In the genomic region with DNA sequence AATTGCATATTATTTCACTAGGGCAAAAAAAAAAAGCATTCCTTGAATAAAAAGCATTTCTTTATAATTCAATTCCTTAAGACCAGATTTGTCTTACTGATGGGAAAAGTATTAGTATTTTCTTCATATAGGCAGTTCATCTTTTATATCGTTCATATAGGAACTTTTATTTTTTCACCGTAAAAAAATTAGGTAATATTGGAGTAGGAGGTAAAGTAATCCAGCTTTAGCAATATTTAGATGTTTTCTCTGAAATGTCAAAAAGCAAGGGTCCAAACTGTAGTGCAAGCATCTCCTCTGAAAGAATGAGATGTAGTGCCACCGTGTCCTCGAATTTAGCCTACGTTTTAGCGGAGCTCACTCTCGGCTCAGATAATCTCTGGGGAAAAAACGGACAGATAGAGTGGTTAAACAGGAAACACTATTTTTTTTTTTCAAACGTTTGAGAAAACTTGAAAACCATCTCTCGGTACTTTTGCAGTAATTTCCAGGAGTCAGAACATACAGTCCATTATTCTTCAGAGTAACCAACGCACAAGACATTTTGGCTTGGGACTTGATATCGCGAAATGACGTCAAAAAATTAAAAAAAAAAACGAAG, we compare ENCODE assay signal across 8 cellular contexts. TPM values are rescaled to one million over a fixed set of nuclear protein-coding genes. Genes with fewer than 3 reads are reported as not detected.
DNase-seq lines count a peak whose midpoint lies in the region; ATAC-seq and TF ChIP-seq lines count a peak whose summit lies in the region.

No MANE protein-coding gene starts in this region.

- no peak for DNase-seq in left ventricle myocardium inferior
- no peak for DNase-seq in left cardiac atrium
- no peak for DNase-seq in activated CD8-positive, alpha-beta T cell treated with anti-CD3 and anti-CD28 coated beads, Interleukin-2, amount 10 ng/mL, durations not matched to agents 7 days and 5 days
- DNase-seq in substantia nigra (lab: John Stamatoyannopoulos, UW) = no peak
- no peak for DNase-seq in ecto neural progenitor cell (ENCODE audit: low spot score)

- H3K27me3 ChIP-seq in left ventricle myocardium inferior (ENCODE audit: low read depth) (peaks cover 89% of the 10 kb centered on the region), iPS-20b (ENCODE audit: insufficient read depth, low read length) (peaks cover 100% of the 10 kb centered on the region)

- CTCF ChIA-PET in activated CD8-positive, alpha-beta T cell treated with anti-CD3 and anti-CD28 coated beads, Interleukin-2, amount 10 ng/mL, durations not matched to agents 7 days and 5 days (lab: Charles Lee) = interaction anchor here (0.6 to 1.7 kb wide), 10 partner anchors 9 to 249 kb away, joined by 3 to 7 read pairs (median 4); a partner anchor contains a TSS

- no peak for ATAC-seq in left cardiac atrium
- no peak for ATAC-seq in activated CD8-positive, alpha-beta T cell treated with anti-CD3 and anti-CD28 coated beads, Interleukin-2, amount 10 ng/mL, durations not matched to agents 7 days and 5 days
- no peak for ATAC-seq in GM18870 (IDR thresholded peaks at IDR 0.05; ENCODE audit: unreplicated experiment)
- no peak for ATAC-seq in activated CD4-positive, CD25-positive, alpha-beta regulatory T cell treated with anti-CD3 and anti-CD28 coated beads, Interleukin-2, amount 50 U/mL, for 24 hours

- peak overlapping the region; percentile 86 for H3K4me3 Mint-ChIP-seq in activated CD8-positive, alpha-beta T cell treated with anti-CD3 and anti-CD28 coated beads, Interleukin-2, amount 10 ng/mL, durations not matched to agents 7 days and 5 days

- H3K27me3 Mint-ChIP-seq in activated CD8-positive, alpha-beta T cell treated with anti-CD3 and anti-CD28 coated beads, Interleukin-2, amount 10 ng/mL, durations not matched to agents 7 days and 5 days (ENCODE audit: low read depth) = peaks cover 71% of the 10 kb centered on the region

- H3K9me3 Mint-ChIP-seq in activated CD8-positive, alpha-beta T cell treated with anti-CD3 and anti-CD28 coated beads, Interleukin-2, amount 10 ng/mL, durations not matched to agents 7 days and 5 days (ENCODE audit: insufficient read depth) = no peaks in the 10 kb centered on the region

- no peak for TF ChIP-seq CTCF in left ventricle myocardium inferior (IDR thresholded peaks at IDR 0.05; ENCODE audit: borderline replicate concordance)

- peak overlapping the region; percentile 96 for H3K27ac ChIP-seq in left ventricle myocardium inferior (replicated peaks)
- H3K27ac ChIP-seq in iPS-20b (ENCODE audit: low read length) = no peak overlapping the region
- H3K27ac ChIP-seq in substantia nigra (ENCODE audit: low read depth, low read length, poor library complexity, severe bottlenecking) = peak overlapping the region; percentile 83

- POLR2A ChIA-PET in activated CD8-positive, alpha-beta T cell treated with anti-CD3 and anti-CD28 coated beads, Interleukin-2, amount 10 ng/mL, durations not matched to agents 7 days and 5 days (lab: Charles Lee) = interaction anchor here (0.6 to 2.5 kb wide), 11 partner anchors 15 to 840 kb away, joined by 3 to 8 read pairs (median 4); a partner anchor contains a TSS

- no peaks in the 10 kb centered on the region for H3K36me3 ChIP-seq in left ventricle myocardium inferior
- H3K36me3 ChIP-seq in iPS-20b (ENCODE audit: insufficient read depth, low read depth, low read length) = no peaks in the 10 kb centered on the region

- H3K9me3 ChIP-seq in left ventricle myocardium inferior (replicated peaks) (no peaks in the 10 kb centered on the region), iPS-20b (ENCODE audit: insufficient read depth, low read depth, low read length) (no peaks in the 10 kb centered on the region)

- H3K4me3 ChIP-seq in left ventricle myocardium inferior (peak overlapping the region; percentile 89), iPS-20b (ENCODE audit: low read length) (peak overlapping the region; percentile 63)

- H3K4me1 Mint-ChIP-seq in activated CD8-positive, alpha-beta T cell treated with anti-CD3 and anti-CD28 coated beads, Interleukin-2, amount 10 ng/mL, durations not matched to agents 7 days and 5 days (ENCODE audit: low read depth) = peaks cover 49% of the 10 kb centered on the region

- H3K4me1 ChIP-seq in left ventricle myocardium inferior (peaks cover 47% of the 10 kb centered on the region), iPS-20b (ENCODE audit: insufficient read depth, low read length) (peaks cover 2% of the 10 kb centered on the region)

- H3K36me3 Mint-ChIP-seq in activated CD8-positive, alpha-beta T cell treated with anti-CD3 and anti-CD28 coated beads, Interleukin-2, amount 10 ng/mL, durations not matched to agents 7 days and 5 days (ENCODE audit: low read depth) = peaks cover 8% of the 10 kb centered on the region

- intact Hi-C loops in left ventricle myocardium inferior (cut with micrococcal nuclease) = no loop called here
- intact Hi-C loops in left cardiac atrium (cut with DNase I) = loop anchor here in 1 of 2 donors (10.0 kb wide), 1 partner anchor 95 kb away; no protein-coding TSS in a partner anchor

- H3K9ac ChIP-seq in iPS-20b (ENCODE audit: low read depth, low read length) = no peak overlapping the region

- peak overlapping the region; percentile 91 for H3K27ac Mint-ChIP-seq in activated CD8-positive, alpha-beta T cell treated with anti-CD3 and anti-CD28 coated beads, Interleukin-2, amount 10 ng/mL, durations not matched to agents 7 days and 5 days

RNA-seq across cellular contexts. Expression of a gene that starts 5.4 kb away (rescaled TPM):
- total RNA-seq in left ventricle myocardium inferior (not detected), left cardiac atrium (not detected)
- under 1 TPM; 0.70 to 0.90 TPM for total RNA-seq in activated CD8-positive, alpha-beta T cell treated with anti-CD3 and anti-CD28 coated beads, Interleukin-2, amount 10 ng/mL, durations not matched to agents 7 days and 5 days

RNA-seq across cellular contexts. Expression of a gene that starts 19.0 kb away (rescaled TPM):
- total RNA-seq in left ventricle myocardium inferior (33.3 TPM), left cardiac atrium (10 to 100 TPM; 39.9 to 40.5 TPM)
- total RNA-seq in activated CD8-positive, alpha-beta T cell treated with anti-CD3 and anti-CD28 coated beads, Interleukin-2, amount 10 ng/mL, durations not matched to agents 7 days and 5 days = 10 to 100 TPM; 26.2 to 26.4 TPM

RNA-seq across cellular contexts. Expression of a gene that starts 23.7 kb away (rescaled TPM):
- total RNA-seq in left ventricle myocardium inferior (89.7 TPM), left cardiac atrium (10 to 100 TPM; 73.5 to 74.8 TPM)
- 10 to 100 TPM; 59.7 to 63.3 TPM for total RNA-seq in activated CD8-positive, alpha-beta T cell treated with anti-CD3 and anti-CD28 coated beads, Interleukin-2, amount 10 ng/mL, durations not matched to agents 7 days and 5 days
